ENCODE assay signal across 19 cellular contexts in the genomic region with DNA sequence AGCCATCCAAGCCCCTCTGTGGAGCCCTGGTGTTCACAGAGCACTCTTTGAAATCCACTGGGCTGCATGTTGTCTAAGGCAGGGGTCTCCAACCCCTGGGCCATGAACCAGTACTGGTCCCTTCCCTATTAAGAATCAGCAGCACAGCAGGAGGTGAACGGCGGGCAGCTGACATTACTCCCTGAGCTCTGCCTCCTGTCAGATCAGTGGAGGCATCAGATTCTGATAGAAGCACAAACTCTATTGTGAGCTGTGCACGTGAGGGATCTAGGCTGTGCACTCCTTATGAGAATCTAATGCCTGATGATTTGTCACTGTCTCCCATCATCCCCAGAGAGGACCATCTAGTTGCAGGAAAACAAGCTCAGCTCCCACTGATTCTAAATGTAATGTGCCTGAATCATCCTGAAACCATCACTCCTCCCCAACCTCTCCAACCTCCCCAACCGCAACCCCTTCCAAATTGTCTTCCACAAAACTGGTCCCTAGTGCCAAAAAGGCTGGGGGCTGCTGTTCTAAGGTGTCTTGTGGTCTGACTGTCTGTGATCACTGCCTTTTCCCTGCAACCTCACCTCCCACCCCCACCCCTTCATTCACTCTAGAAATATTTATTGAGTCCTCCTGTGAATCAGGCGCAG.
DNase-seq lines count a peak whose midpoint lies in the region; ATAC-seq, FAIRE-seq and TF ChIP-seq lines count a peak whose summit lies in the region.
"Had no signal": no experiment of that assay in that cellular context is flagged by ENCODE, and none has a peak within 500 bp of the region (broad histone marks: within the 10 kb centered on the region; RNA-seq: fewer than 3 reads in every experiment).

No MANE protein-coding gene starts in this region.

- dilution Hi-C loops in IMR-90 (cut with HindIII; ENCODE audit: low sequenced_read_pairs, unreplicated experiment): no loop called here

- H3K79me1 ChIP-seq in IMR-90 (ENCODE audit: low read depth in 1 of 2, low read length in 2 of 2): peaks cover 3 to 30% of the 10 kb centered on the region in 2 experiments; a peak in 2 of 4 replicates

- 0 out of 2 replicates have a peak overlapping the region, but pooled peaks have one; percentile 14 for H3K14ac ChIP-seq in IMR-90 (replicated peaks; ENCODE audit: low read depth, low read length)

- CTCF ChIA-PET in IMR-90 (lab: Yijun Ruan, JAX) (interaction anchor here (0.7 to 2.7 kb wide), 7 partner anchors 39 to 413 kb away, joined by 3 to 13 read pairs (median 4); no protein-coding TSS in a partner anchor), A673 (lab: Charles Lee) (no interaction called here)
- CTCF ChIA-PET in activated CD4-positive, alpha-beta T cell treated with anti-CD3 and anti-CD28 coated beads, Interleukin-2, amount 10 ng/mL, durations not matched to agents 7 days and 5 days (lab: Charles Lee): interaction anchor here (0.5 kb wide), 1 partner anchor 53 kb away, joined by 3 read pairs; no protein-coding TSS in a partner anchor

- peak; percentile 41 for DNase-seq in IMR-90
- peak; percentile 59 for DNase-seq in astrocyte (ENCODE audit: low read depth)
- DNase-seq in neural crest cell (ENCODE audit: low read depth, low spot score): no peak
- DNase-seq in A673 (ENCODE audit: low spot score): no peak
- no peak for DNase-seq in NCI-H1436 treated with DMSO at 0.1 percent for 48 hours (lab: John Stamatoyannopoulos, UW)
- DNase-seq in left lung: no peak
- DNase-seq in activated CD4-positive, alpha-beta T cell treated with anti-CD3 and anti-CD28 coated beads, Interleukin-2, amount 10 ng/mL, durations not matched to agents 7 days and 5 days: no peak
- DNase-seq: GDM1; islet precursor cell; KG1; NCI-H1092; NCI-H2171; stimulated activated naive CD8-positive, alpha-beta T cell treated with anti-CD3 and anti-CD28 coated beads, Interleukin-15, amount 100 ng/mL, for 72 hours; T-helper 2 cell had no signal

- H3K23ac ChIP-seq in IMR-90 (ENCODE audit: low read depth, low read length): no peak overlapping the region

- BruUV-seq in IMR-90 (replicated peaks; lab: Mats Ljungman, UMichigan) (no TSS peak), A673 (replicated peaks; lab: Mats Ljungman, UMichigan) (no TSS peak)

- no CpG with 5 or more reads among the region's 5 CpGs for WGBS in IMR-90 (ENCODE audit: extremely low coverage in 2 of 2, insufficient read length in 1 of 2), 2 experiments

- H3K27ac Mint-ChIP-seq in astrocyte (ENCODE audit: unreplicated experiment) (no peak overlapping the region), neural crest cell (ENCODE audit: unreplicated experiment) (peak overlapping the region; percentile 10)
- H3K27ac Mint-ChIP-seq in activated CD4-positive, alpha-beta T cell treated with anti-CD3 and anti-CD28 coated beads, Interleukin-2, amount 10 ng/mL, durations not matched to agents 7 days and 5 days: no peak overlapping the region
- H3K27ac Mint-ChIP-seq: mesothelial cell of epicardium; stimulated activated naive CD8-positive, alpha-beta T cell treated with anti-CD3 and anti-CD28 coated beads, Interleukin-15, amount 100 ng/mL, for 72 hours had no signal

- H3K36me3 ChIP-seq in BLaER1 (no peaks in the 10 kb centered on the region), IMR-90 (ENCODE audit: control insufficient read depth, insufficient read depth, low read length) (no peaks in the 10 kb centered on the region), astrocyte (ENCODE audit: insufficient read depth, low read length) (no peaks in the 10 kb centered on the region), A673 (ENCODE audit: insufficient read depth, low read length, poor library complexity, severe bottlenecking) (no peaks in the 10 kb centered on the region), left lung (no peaks in the 10 kb centered on the region)
- H3K36me3 ChIP-seq: vagina had no signal

- no peak for FAIRE-seq in astrocyte (lab: Jason Lieb, UNC)
- FAIRE-seq: GM12878 had no signal

- peak overlapping the region; percentile 18; the same call in 1 of the 2 replicates for H3K4me2 ChIP-seq in BLaER1
- no peak overlapping the region for H3K4me2 ChIP-seq in IMR-90 (ENCODE audit: low read depth, low read length)
- H3K4me2 ChIP-seq in astrocyte (ENCODE audit: low read length): no peak overlapping the region

- H3K27ac ChIP-seq in BLaER1 (no peak overlapping the region), IMR-90 (ENCODE audit: insufficient read depth, low read length) (no peak overlapping the region), astrocyte (ENCODE audit: low read depth, low read length) (no peak overlapping the region), A673 (ENCODE audit: low read depth, low read length, poor library complexity, severe bottlenecking) (no peak overlapping the region), left lung (no peak overlapping the region)
- H3K27ac ChIP-seq: vagina had no signal

- H2AK5ac ChIP-seq in IMR-90 (ENCODE audit: low read depth, low read length): peak overlapping the region; percentile 52

- H3K9ac ChIP-seq in BLaER1 (no peak overlapping the region), IMR-90 (ENCODE audit: low read depth, low read length) (peak overlapping the region; percentile 29; the same call in 1 of the 2 replicates), astrocyte (ENCODE audit: low read length) (no peak overlapping the region)

- no peak overlapping the region for H3K4me3 ChIP-seq in BLaER1
- no peak overlapping the region for H3K4me3 ChIP-seq in IMR-90 (ENCODE audit: insufficient read depth, low read depth, low read length)
- no peak overlapping the region for H3K4me3 ChIP-seq in astrocyte (ENCODE audit: insufficient read depth, low read depth, low read length)
- no peak overlapping the region for H3K4me3 ChIP-seq in A673 (ENCODE audit: low read depth, low read length, poor library complexity, severe bottlenecking)
- no peak overlapping the region for H3K4me3 ChIP-seq in left lung
- H3K4me3 ChIP-seq: GM12878, vagina had no signal

- H2BK15ac ChIP-seq in IMR-90 (ENCODE audit: low read depth, low read length): peak overlapping the region; percentile 33; the same call in 2 of the 3 replicates

- H3K9me3 Mint-ChIP-seq in astrocyte (ENCODE audit: unreplicated experiment) (peaks cover 3% of the 10 kb centered on the region), neural crest cell (peaks cover 5% of the 10 kb centered on the region)
- no peaks in the 10 kb centered on the region for H3K9me3 Mint-ChIP-seq in activated CD4-positive, alpha-beta T cell treated with anti-CD3 and anti-CD28 coated beads, Interleukin-2, amount 10 ng/mL, durations not matched to agents 7 days and 5 days
- H3K9me3 Mint-ChIP-seq: central memory CD8-positive, alpha-beta T cell; stimulated activated naive CD8-positive, alpha-beta T cell treated with anti-CD3 and anti-CD28 coated beads, Interleukin-15, amount 100 ng/mL, for 72 hours had no signal

- peak overlapping the region; percentile 41; the same call in 1 of the 2 replicates for H2BK120ac ChIP-seq in IMR-90 (ENCODE audit: low read depth, low read length)

- H3K9me3 ChIP-seq in BLaER1: peaks cover 12% of the 10 kb centered on the region; the same call in 1 of the 2 replicates
- peaks cover 7% of the 10 kb centered on the region; the same call in 1 of the 2 replicates for H3K9me3 ChIP-seq in IMR-90 (ENCODE audit: control insufficient read depth, insufficient read depth, low read length)
- peaks cover 5% of the 10 kb centered on the region for H3K9me3 ChIP-seq in astrocyte (ENCODE audit: insufficient read depth, low read depth, low read length)
- H3K9me3 ChIP-seq in A673 (ENCODE audit: low read depth, low read length, poor library complexity, severe bottlenecking): no peaks in the 10 kb centered on the region
- no peaks in the 10 kb centered on the region for H3K9me3 ChIP-seq in left lung
- H3K9me3 ChIP-seq: vagina had no signal

- no peak overlapping the region for H3K18ac ChIP-seq in IMR-90 (ENCODE audit: low read depth, low read length)

- no peak overlapping the region for H4K8ac ChIP-seq in IMR-90 (ENCODE audit: low read depth in 2 of 2, low read length in 2 of 2)

- peak overlapping the region; percentile 13; the same call in 1 of the 2 replicates for H4K91ac ChIP-seq in IMR-90 (ENCODE audit: insufficient read depth, low read depth, low read length)

- H2BK20ac ChIP-seq in IMR-90 (ENCODE audit: low read depth, low read length): 0 out of 2 replicates have a peak overlapping the region, but pooled peaks have one; percentile 15

- H3K79me2 ChIP-seq in astrocyte (ENCODE audit: insufficient read depth, low read length): no peaks in the 10 kb centered on the region

- H3K36me3 Mint-ChIP-seq in astrocyte (ENCODE audit: low read depth, unreplicated experiment): no peaks in the 10 kb centered on the region
- no peaks in the 10 kb centered on the region for H3K36me3 Mint-ChIP-seq in neural crest cell (ENCODE audit: low read depth)
- H3K36me3 Mint-ChIP-seq in activated CD4-positive, alpha-beta T cell treated with anti-CD3 and anti-CD28 coated beads, Interleukin-2, amount 10 ng/mL, durations not matched to agents 7 days and 5 days (ENCODE audit: low read depth): no peaks in the 10 kb centered on the region

- H2AFZ ChIP-seq in IMR-90 (replicated peaks; ENCODE audit: low read length, poor library complexity) (peak overlapping the region; percentile 64), astrocyte (ENCODE audit: low read depth, low read length) (no peak overlapping the region)

- in situ Hi-C loops in IMR-90 (cut with MboI; ENCODE audit: low sequenced_read_pairs): no loop called here

- H3K4me1 Mint-ChIP-seq in astrocyte (ENCODE audit: low read depth, unreplicated experiment): peaks cover 38% of the 10 kb centered on the region
- peaks cover 28% of the 10 kb centered on the region for H3K4me1 Mint-ChIP-seq in neural crest cell
- H3K4me1 Mint-ChIP-seq in activated CD4-positive, alpha-beta T cell treated with anti-CD3 and anti-CD28 coated beads, Interleukin-2, amount 10 ng/mL, durations not matched to agents 7 days and 5 days: no peaks in the 10 kb centered on the region
- H3K4me1 Mint-ChIP-seq: stimulated activated naive CD8-positive, alpha-beta T cell treated with anti-CD3 and anti-CD28 coated beads, Interleukin-15, amount 100 ng/mL, for 72 hours had no signal

- no peak overlapping the region for H3K56ac ChIP-seq in IMR-90 (ENCODE audit: extremely low read depth, insufficient read depth, low read length)

- ATAC-seq in IMR-90 (ENCODE audit: low read depth) (no peak; the same call in 1 of the 2 replicates), left lung (no peak)
- ATAC-seq: GM12878; stimulated activated naive CD8-positive, alpha-beta T cell treated with anti-CD3 and anti-CD28 coated beads, Interleukin-15, amount 100 ng/mL, for 72 hours had no signal

- H3K4me1 ChIP-seq in BLaER1 (peaks cover 21% of the 10 kb centered on the region), IMR-90 (ENCODE audit: control insufficient read depth, insufficient read depth, low read length) (peaks cover 23% of the 10 kb centered on the region), astrocyte (ENCODE audit: insufficient read depth, low read length) (peaks cover 26% of the 10 kb centered on the region), A673 (ENCODE audit: insufficient read depth, low read length, poor library complexity, severe bottlenecking) (peaks cover 3% of the 10 kb centered on the region), left lung (peaks cover 14 to 18% of the 10 kb centered on the region in 2 donors)

- H3K27me3 ChIP-seq in BLaER1 (no peaks in the 10 kb centered on the region), IMR-90 (ENCODE audit: control insufficient read depth, insufficient read depth, low read length) (no peaks in the 10 kb centered on the region), astrocyte (ENCODE audit: insufficient read depth, low read length) (peaks cover 3% of the 10 kb centered on the region), A673 (replicated peaks; ENCODE audit: insufficient read depth, low read depth, low read length, poor library complexity) (no peaks in the 10 kb centered on the region), left lung (no peaks in the 10 kb centered on the region)
- H3K27me3 ChIP-seq: vagina had no signal

- TF ChIP-seq RAD21 in IMR-90 (IDR thresholded peaks at IDR 0.05; ENCODE audit: low read length): no peak

- TF ChIP-seq CTCF in IMR-90 (conservative IDR thresholded peaks at IDR 0.05; ENCODE audit: low read depth, low read length) (no peak), astrocyte (IDR thresholded peaks at IDR 0.05; ENCODE audit: insufficient read depth, low read depth, low read length) (no peak), neural crest cell (conservative IDR thresholded peaks at IDR 0.05) (no peak), A673 (conservative IDR thresholded peaks at IDR 0.05; ENCODE audit: low read depth, low read length) (no peak), left lung (IDR thresholded peaks at IDR 0.05) (no peak)

- H3K9me1 ChIP-seq in IMR-90 (ENCODE audit: insufficient read depth, low read length): peaks cover 16% of the 10 kb centered on the region

- POLR2A ChIA-PET in IMR-90 (lab: Charles Lee; ENCODE audit: unreplicated experiment) (no interaction called here), A673 (lab: Charles Lee; ENCODE audit: low non-redundant PET) (no interaction called here)
- POLR2A ChIA-PET in activated CD4-positive, alpha-beta T cell treated with anti-CD3 and anti-CD28 coated beads, Interleukin-2, amount 10 ng/mL, durations not matched to agents 7 days and 5 days (lab: Charles Lee): no interaction called here

- H2BK5ac ChIP-seq in IMR-90 (ENCODE audit: low read depth, low read length, poor library complexity, severe bottlenecking): no peak overlapping the region

- H3K27me3 Mint-ChIP-seq in astrocyte (ENCODE audit: low read depth, unreplicated experiment): no peaks in the 10 kb centered on the region
- H3K27me3 Mint-ChIP-seq in neural crest cell (ENCODE audit: low read depth): no peaks in the 10 kb centered on the region
- H3K27me3 Mint-ChIP-seq in activated CD4-positive, alpha-beta T cell treated with anti-CD3 and anti-CD28 coated beads, Interleukin-2, amount 10 ng/mL, durations not matched to agents 7 days and 5 days: peaks cover 15% of the 10 kb centered on the region

- intact Hi-C loops in IMR-90 (cut with micrococcal nuclease): loop anchor here (5.0 to 10.0 kb wide), 2 partner anchors 280 to 433 kb away; a partner anchor contains a TSS
- intact Hi-C loops in A673 (cut with micrococcal nuclease; ENCODE audit: unreplicated experiment): loop anchor here (5.0 kb wide), 1 partner anchor 518 kb away; no protein-coding TSS in a partner anchor
- intact Hi-C loops in left lung (cut with DNase I): loop anchor here in 1 of 2 donors (5.0 kb wide), 1 partner anchor 413 kb away; no protein-coding TSS in a partner anchor

- H4K5ac ChIP-seq in IMR-90 (ENCODE audit: low read depth, low read length): no peak overlapping the region

- H3K4ac ChIP-seq in IMR-90 (ENCODE audit: low read depth, low read length): peak overlapping the region; percentile 35; the same call in 1 of the 2 replicates

- H4K20me1 ChIP-seq in BLaER1: no peaks in the 10 kb centered on the region
- no peaks in the 10 kb centered on the region for H4K20me1 ChIP-seq in IMR-90 (ENCODE audit: insufficient read depth, low read length)
- no peaks in the 10 kb centered on the region for H4K20me1 ChIP-seq in astrocyte (ENCODE audit: insufficient read depth, low read length)

- H2AK9ac ChIP-seq in IMR-90 (replicated peaks; ENCODE audit: low read depth, low read length, poor library complexity): peak overlapping the region; percentile 44

- peak overlapping the region; percentile 23 for H3K4me3 Mint-ChIP-seq in astrocyte (ENCODE audit: unreplicated experiment)
- H3K4me3 Mint-ChIP-seq in neural crest cell: no peak overlapping the region
- no peak overlapping the region for H3K4me3 Mint-ChIP-seq in activated CD4-positive, alpha-beta T cell treated with anti-CD3 and anti-CD28 coated beads, Interleukin-2, amount 10 ng/mL, durations not matched to agents 7 days and 5 days
- H3K4me3 Mint-ChIP-seq: central memory CD8-positive, alpha-beta T cell; mesothelial cell of epicardium; stimulated activated naive CD8-positive, alpha-beta T cell treated with anti-CD3 and anti-CD28 coated beads, Interleukin-15, amount 100 ng/mL, for 72 hours had no signal

- no peak for TF ChIP-seq POLR2A in IMR-90 (IDR thresholded peaks at IDR 0.05; ENCODE audit: low read depth, low read length)

Comparison
In these comparisons a context has a peak if more than half of its experiments do, and no peak if none do; other contexts are left out.
1. DNase-seq: peak in IMR-90 (single experiment) and astrocyte (single experiment); none in neural crest cell (single experiment), A673 (single experiment), NCI-H1436 treated with DMSO at 0.1 percent for 48 hours (single experiment), left lung (0 of 2) and activated CD4-positive, alpha-beta T cell treated with anti-CD3 and anti-CD28 coated beads, Interleukin-2, amount 10 ng/mL, durations not matched to agents 7 days and 5 days (single experiment).